ENCODE assay signal across 9 cellular contexts in genomic region chr6:169016758-169017157, GRCh38.
"Had no signal": no experiment of that assay in that cellular context is flagged by ENCODE, and none has a peak within 500 bp of the region (broad histone marks: within the 10 kb centered on the region; RNA-seq: fewer than 3 reads in every experiment).

No MANE protein-coding gene starts in this region.

- H3K27ac ChIP-seq: GM23248 had no signal

- DNase-seq: GM23248, GOT3, H7, H9, HCEC 1CT, HFFc6 had no signal

- H3K4me1 ChIP-seq: HAP-1 had no signal

- H3K36me3 ChIP-seq: HAP-1 had no signal

- H3K27ac Mint-ChIP-seq: GM23338, H9, HFFc6 had no signal

- H3K9me3 ChIP-seq: HAP-1 had no signal

- H3K4me3 Mint-ChIP-seq: GM23338, H9, HFFc6 had no signal

- H3K4me3 ChIP-seq: GM23248, GM23338, HAP-1 had no signal

- ATAC-seq: GM23338, HCT116 had no signal
